7 cellular contexts compared by ENCODE assay signal in genomic region chrX:69211701-69212100, GRCh38.
"Had no signal": no experiment of that assay in that cellular context is flagged by ENCODE, and none has a peak within 500 bp of the region (broad histone marks: within the 10 kb centered on the region; RNA-seq: fewer than 3 reads in every experiment).

No MANE protein-coding gene starts in this region.

- H3K4me3 Mint-ChIP-seq: IgD-negative memory B cell had no signal

- H3K4me3 ChIP-seq: K562 had no signal

- H3K4me1 Mint-ChIP-seq: IgD-negative memory B cell had no signal

- FAIRE-seq: HepG2, HTR-8/SVneo, K562 had no signal

- ATAC-seq: HepG2, K562 had no signal

- H3K27ac ChIP-seq: HL-60 had no signal

- DNase-seq: IMR-90, KBM-7 had no signal
